ENCODE assay signal across 21 cellular contexts in genomic region chr6:125050663-125051318, GRCh38.
A peak's percentile ranks its signal among the peaks of the same experiment; 100 is the strongest.
DNase-seq lines count a peak whose midpoint lies in the region; ATAC-seq and TF ChIP-seq lines count a peak whose summit lies in the region.
"Had no signal": no experiment of that assay in that cellular context is flagged by ENCODE, and none has a peak within 500 bp of the region (broad histone marks: within the 10 kb centered on the region; RNA-seq: fewer than 3 reads in every experiment).

No MANE protein-coding gene starts in this region.

- no peaks in the 10 kb centered on the region for H3K9me3 Mint-ChIP-seq in type B pancreatic cell
- H3K9me3 Mint-ChIP-seq: brain, H9, immature natural killer cell, natural killer cell had no signal

- H3K27ac Mint-ChIP-seq in type B pancreatic cell: peak overlapping the region; percentile 64
- H3K27ac Mint-ChIP-seq: activated naive CD8-positive, alpha-beta T cell; brain; H9; immature natural killer cell; natural killer cell had no signal

- H3K4me3 Mint-ChIP-seq in type B pancreatic cell: peak overlapping the region; percentile 35
- H3K4me3 Mint-ChIP-seq: activated naive CD8-positive, alpha-beta T cell; brain; H9; immature natural killer cell; natural killer cell had no signal

- intact Hi-C loops in left colon (cut with DNase I, micrococcal nuclease): no loop called here

- peak; percentile 55 for ATAC-seq in left colon
- ATAC-seq: natural killer cell, psoas muscle, Right ventricle myocardium inferior had no signal

- no peaks in the 10 kb centered on the region for H3K27me3 Mint-ChIP-seq in type B pancreatic cell
- H3K27me3 Mint-ChIP-seq: brain had no signal

- H3K36me3 Mint-ChIP-seq in type B pancreatic cell: peaks cover 6% of the 10 kb centered on the region
- H3K36me3 Mint-ChIP-seq: activated naive CD8-positive, alpha-beta T cell; natural killer cell had no signal

- DNase-seq in NCI-H345 (lab: John Stamatoyannopoulos, UW) (peak; percentile 17), NCI-H345 treated with DMSO at 0.1 percent for 48 hours (lab: John Stamatoyannopoulos, UW; ENCODE audit: unreplicated experiment) (no peak), amniotic epithelial cell (ENCODE audit: low read depth) (peak; percentile 78), left colon (no peak), type B pancreatic cell (ENCODE audit: extremely low spot score, unreplicated experiment) (no peak), middle frontal gyrus (ENCODE audit: extremely low spot score, low spot score) (no peak)
- no peak for DNase-seq in stimulated activated CD4-positive, alpha-beta T cell treated with anti-CD3 and anti-CD28 coated beads, Interleukin-4, amount 100 ng/mL, for 4 hours
- DNase-seq in activated CD4-positive, alpha-beta T cell treated with anti-CD3 and anti-CD28 coated beads, Interleukin-2, amount 50 U/mL, for 4 hours: no peak
- DNase-seq: 8988T, Calu3, dermis blood vessel endothelial cell, erythroblast, H9, head of caudate nucleus, immature natural killer cell, natural killer cell, NCI-H1048, psoas muscle had no signal

- no peak for TF ChIP-seq CTCF in type B pancreatic cell (conservative IDR thresholded peaks at IDR 0.05)

- peaks cover 21% of the 10 kb centered on the region for H3K4me1 Mint-ChIP-seq in type B pancreatic cell (ENCODE audit: unreplicated experiment)
- H3K4me1 Mint-ChIP-seq: immature natural killer cell had no signal

Comparison
In these comparisons a context has a peak if more than half of its experiments do, and no peak if none do; other contexts are left out.
1. DNase-seq: peak in NCI-H345 (single experiment) and amniotic epithelial cell (single experiment); none in NCI-H345 treated with DMSO at 0.1 percent for 48 hours (single experiment), left colon (0 of 2), type B pancreatic cell (single experiment), middle frontal gyrus (single experiment), stimulated activated CD4-positive, alpha-beta T cell treated with anti-CD3 and anti-CD28 coated beads, Interleukin-4, amount 100 ng/mL, for 4 hours (0 of 2) and activated CD4-positive, alpha-beta T cell treated with anti-CD3 and anti-CD28 coated beads, Interleukin-2, amount 50 U/mL, for 4 hours (0 of 2).